Comparison of ENCODE assay signal across 1 cellular context in the genomic region with DNA sequence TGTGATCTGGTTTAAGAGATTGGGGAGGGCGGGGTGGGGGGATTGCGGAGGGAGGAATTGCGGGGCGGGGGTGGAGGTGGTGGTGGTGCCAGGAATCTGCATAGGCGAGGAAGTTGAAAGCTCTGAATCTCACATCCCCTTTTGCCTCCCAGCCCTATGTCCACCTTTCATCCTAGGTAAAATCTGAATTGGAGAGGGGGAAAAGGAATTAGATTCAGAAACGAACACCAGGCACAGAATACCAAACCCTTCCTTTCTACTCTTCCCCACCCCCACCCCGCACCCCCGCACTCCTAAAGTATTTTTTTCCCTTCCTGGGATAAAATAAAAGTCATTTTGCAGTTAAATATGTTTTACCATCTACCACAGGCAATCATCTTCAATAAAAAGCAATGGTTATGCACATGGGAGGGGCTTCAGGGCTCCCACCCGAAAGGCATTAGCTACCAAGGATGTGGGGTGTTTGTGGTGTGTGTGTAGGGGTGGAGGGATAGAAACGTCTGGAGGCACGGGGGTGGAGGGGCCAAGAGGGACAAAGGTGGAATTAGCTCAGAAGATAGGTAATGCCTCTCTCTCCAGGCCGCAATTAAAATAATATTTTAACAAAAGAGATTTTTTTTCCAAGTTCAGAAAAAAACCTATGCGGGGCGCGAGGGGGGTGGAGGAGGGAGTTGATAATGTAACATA.
TF ChIP-seq lines count a peak whose summit lies in the region.

No MANE protein-coding gene starts in this region.

TF ChIP-seq in HepG2, 621 proteins besides CTCF, POLR2A, EP300 and RAD21:
- TF ChIP-seq, protein P1, sequence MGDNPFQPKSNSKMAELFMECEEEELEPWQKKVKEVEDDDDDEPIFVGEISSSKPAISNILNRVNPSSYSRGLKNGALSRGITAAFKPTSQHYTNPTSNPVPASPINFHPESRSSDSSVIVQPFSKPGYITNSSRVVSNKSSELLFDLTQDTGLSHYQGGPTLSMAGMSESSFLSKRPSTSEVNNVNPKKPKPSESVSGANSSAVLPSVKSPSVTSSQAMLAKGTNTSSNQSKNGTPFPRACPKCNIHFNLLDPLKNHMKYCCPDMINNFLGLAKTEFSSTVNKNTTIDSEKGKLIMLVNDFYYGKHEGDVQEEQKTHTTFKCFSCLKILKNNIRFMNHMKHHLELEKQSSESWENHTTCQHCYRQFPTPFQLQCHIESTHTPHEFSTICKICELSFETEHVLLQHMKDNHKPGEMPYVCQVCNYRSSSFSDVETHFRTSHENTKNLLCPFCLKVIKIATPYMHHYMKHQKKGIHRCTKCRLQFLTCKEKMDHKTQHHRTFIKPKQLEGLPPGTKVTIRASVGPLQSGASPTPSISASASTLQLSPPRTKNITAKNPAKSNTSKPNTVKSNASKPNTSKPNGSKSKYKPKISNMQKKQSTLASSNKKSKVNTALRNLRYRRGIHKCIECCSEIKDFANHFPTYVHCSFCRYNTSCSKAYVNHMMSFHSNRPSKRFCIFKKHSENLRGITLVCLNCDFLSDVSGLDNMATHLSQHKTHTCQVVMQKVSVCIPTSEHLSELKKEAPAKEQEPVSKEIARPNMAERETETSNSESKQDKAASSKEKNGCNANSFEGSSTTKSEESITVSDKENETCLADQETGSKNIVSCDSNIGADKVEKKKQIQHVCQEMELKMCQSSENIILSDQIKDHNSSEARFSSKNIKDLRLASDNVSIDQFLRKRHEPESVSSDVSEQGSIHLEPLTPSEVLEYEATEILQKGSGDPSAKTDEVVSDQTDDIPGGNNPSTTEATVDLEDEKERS (CRISPR knock-in tag; IDR thresholded peaks at IDR 0.05) = no peak
- no peak for TF ChIP-seq ZNF644 (CRISPR knock-in tag; IDR thresholded peaks at IDR 0.05; ENCODE audit: low read depth)
- no peak for TF ChIP-seq ARNT2 (CRISPR knock-in tag; IDR thresholded peaks at IDR 0.05; ENCODE audit: low read depth)
- TF ChIP-seq ZNF451 (CRISPR knock-in tag; IDR thresholded peaks at IDR 0.05) = no peak
- TF ChIP-seq, protein P2, sequence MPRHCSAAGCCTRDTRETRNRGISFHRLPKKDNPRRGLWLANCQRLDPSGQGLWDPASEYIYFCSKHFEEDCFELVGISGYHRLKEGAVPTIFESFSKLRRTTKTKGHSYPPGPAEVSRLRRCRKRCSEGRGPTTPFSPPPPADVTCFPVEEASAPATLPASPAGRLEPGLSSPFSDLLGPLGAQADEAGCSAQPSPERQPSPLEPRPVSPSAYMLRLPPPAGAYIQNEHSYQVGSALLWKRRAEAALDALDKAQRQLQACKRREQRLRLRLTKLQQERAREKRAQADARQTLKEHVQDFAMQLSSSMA (CRISPR knock-in tag; IDR thresholded peaks at IDR 0.05) = no peak
- no peak for TF ChIP-seq ZNF652 (CRISPR knock-in tag; IDR thresholded peaks at IDR 0.05; ENCODE audit: borderline replicate concordance, low read depth)
- TF ChIP-seq, protein P3, sequence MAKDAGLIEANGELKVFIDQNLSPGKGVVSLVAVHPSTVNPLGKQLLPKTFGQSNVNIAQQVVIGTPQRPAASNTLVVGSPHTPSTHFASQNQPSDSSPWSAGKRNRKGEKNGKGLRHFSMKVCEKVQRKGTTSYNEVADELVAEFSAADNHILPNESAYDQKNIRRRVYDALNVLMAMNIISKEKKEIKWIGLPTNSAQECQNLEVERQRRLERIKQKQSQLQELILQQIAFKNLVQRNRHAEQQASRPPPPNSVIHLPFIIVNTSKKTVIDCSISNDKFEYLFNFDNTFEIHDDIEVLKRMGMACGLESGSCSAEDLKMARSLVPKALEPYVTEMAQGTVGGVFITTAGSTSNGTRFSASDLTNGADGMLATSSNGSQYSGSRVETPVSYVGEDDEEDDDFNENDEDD (CRISPR knock-in tag; IDR thresholded peaks at IDR 0.05; ENCODE audit: borderline replicate concordance) = no peak
- TF ChIP-seq, protein P4, sequence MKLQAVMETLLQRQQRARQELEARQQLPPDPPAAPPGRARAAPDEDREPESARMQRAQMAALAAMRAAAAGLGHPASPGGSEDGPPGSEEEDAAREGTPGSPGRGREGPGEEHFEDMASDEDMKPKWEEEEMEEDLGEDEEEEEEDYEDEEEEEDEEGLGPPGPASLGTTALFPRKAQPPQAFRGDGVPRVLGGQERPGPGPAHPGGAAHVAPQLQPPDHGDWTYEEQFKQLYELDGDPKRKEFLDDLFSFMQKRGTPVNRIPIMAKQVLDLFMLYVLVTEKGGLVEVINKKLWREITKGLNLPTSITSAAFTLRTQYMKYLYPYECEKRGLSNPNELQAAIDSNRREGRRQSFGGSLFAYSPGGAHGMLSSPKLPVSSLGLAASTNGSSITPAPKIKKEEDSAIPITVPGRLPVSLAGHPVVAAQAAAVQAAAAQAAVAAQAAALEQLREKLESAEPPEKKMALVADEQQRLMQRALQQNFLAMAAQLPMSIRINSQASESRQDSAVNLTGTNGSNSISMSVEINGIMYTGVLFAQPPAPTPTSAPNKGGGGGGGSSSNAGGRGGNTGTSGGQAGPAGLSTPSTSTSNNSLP (IDR thresholded peaks at IDR 0.05; ENCODE audit: low read depth, low read length) = no peak
- no peak for TF ChIP-seq HOXA9 (CRISPR knock-in tag; IDR thresholded peaks at IDR 0.05; ENCODE audit: borderline replicate concordance)
- TF ChIP-seq JDP2 (CRISPR knock-in tag; IDR thresholded peaks at IDR 0.05; ENCODE audit: borderline replicate concordance) = no peak
- TF ChIP-seq, protein P5, sequence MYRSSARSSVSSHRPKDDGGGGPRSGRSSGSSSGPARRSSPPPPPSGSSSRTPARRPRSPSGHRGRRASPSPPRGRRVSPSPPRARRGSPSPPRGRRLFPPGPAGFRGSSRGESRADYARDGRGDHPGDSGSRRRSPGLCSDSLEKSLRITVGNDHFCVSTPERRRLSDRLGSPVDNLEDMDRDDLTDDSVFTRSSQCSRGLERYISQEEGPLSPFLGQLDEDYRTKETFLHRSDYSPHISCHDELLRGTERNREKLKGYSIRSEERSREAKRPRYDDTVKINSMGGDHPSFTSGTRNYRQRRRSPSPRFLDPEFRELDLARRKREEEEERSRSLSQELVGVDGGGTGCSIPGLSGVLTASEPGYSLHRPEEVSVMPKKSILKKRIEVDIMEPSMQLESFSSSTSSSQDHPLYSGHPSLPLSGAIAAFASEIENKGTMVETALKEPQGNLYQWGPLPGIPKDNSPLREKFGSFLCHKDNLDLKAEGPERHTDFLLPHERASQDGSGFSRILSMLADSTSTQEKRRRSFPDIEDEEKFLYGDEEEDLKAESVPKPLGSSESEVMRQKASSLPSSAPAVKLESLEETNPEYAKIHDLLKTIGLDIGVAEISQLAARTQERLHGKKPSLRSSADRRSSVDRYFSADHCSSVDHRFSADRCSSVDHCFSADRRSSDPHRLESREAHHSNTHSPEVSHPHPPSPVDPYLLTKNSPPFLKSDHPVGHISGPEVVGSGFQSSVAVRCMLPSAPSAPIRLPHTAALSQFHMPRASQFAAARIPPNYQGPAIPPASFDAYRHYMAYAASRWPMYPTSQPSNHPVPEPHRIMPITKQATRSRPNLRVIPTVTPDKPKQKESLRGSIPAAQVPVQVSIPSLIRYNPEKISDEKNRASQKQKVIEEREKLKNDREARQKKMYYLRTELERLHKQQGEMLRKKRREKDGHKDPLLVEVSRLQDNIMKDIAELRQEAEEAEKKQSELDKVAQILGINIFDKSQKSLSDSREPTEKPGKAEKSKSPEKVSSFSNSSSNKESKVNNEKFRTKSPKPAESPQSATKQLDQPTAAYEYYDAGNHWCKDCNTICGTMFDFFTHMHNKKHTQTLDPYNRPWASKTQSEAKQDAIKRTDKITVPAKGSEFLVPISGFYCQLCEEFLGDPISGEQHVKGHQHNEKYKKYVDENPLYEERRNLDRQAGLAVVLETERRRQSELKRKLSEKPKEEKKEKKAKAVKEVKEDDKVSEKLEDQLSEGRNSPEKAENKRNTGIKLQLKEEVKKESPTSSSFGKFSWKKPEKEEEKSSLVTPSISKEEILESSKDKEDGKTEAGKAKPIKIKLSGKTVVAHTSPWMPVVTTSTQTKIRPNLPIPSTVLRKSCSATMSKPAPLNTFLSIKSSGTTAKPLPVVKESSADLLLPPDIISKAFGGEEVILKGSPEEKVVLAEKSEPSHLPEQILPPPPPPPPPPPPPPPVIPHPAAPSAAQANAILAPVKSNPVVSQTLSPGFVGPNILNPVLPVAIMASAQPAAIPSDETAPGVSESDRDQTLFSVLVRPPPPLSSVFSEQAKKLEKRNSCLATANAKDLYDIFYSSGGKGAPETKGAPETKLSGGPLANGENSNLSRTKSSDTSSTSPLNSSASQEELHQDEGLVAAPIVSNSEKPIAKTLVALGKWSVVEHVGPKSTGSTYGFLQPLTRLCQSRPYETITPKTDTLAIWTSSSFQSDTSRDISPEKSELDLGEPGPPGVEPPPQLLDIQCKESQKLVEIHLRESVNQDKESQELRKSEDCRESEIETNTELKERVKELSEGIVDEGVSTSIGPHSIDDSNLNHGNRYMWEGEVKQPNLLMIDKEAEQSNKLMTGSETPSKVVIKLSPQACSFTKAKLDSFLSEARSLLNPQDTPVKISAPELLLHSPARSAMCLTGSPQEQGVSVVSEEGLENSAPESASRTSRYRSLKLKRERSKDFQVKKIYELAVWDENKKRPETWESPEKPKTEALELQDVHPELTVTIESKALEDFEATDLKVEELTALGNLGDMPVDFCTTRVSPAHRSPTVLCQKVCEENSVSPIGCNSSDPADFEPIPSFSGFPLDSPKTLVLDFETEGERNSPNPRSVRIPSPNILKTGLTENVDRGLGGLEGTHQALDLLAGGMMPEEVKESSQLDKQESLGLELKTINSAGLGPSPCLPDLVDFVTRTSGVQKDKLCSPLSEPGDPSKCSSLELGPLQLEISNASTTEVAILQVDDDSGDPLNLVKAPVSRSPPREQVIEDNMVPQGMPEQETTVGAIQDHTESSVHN (CRISPR knock-in tag; IDR thresholded peaks at IDR 0.05) = no peak
- no peak for TF ChIP-seq DPF2 (CRISPR knock-in tag; IDR thresholded peaks at IDR 0.05; ENCODE audit: borderline replicate concordance, low read depth)
- TF ChIP-seq HOXD1 (CRISPR knock-in tag; IDR thresholded peaks at IDR 0.05) = no peak
- TF ChIP-seq ZNF468 (CRISPR knock-in tag; IDR thresholded peaks at IDR 0.05) = no peak
